In the genomic region with DNA sequence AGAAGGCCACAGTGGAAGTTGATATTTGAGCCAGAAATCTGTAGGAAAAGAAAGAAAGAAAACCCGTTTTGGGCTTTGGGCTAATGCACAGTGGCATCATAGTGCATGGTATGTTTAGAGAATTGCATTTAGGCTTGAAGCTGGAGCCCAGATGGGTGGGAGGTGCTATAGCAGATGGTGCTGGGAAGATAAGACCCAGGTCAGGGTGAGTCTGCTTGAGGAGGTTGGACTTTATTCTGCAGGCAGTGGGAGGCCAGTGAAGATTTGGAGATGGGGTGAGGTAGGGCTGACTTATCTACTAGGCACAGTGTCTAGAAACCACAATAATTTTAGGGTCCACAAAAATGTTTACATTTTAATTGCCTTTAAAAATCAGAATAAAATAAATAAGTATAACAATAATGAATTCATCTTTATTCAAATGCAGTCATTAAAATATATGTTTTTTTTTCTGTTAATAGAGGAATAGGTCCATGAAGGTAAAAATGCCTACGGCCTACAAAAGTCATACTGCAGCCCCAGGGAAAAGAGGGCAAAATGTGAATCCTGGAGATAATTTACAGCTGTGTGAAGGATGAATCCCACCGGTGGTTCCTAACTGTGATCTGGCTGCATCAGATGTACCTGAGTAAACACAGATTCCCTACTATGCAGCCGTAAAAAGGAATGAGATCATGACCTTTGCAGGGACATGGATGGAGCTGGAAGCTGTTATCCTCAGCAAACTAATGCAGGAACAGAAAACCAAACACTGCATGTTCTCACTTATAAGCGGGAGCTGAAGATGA, we compare ENCODE assay signal across 2 cellular contexts.
TF ChIP-seq lines count a peak whose summit lies in the region.

No MANE protein-coding gene starts in this region.

TF ChIP-seq in SK-N-SH, 30 proteins besides CTCF, POLR2A, EP300 and RAD21:
- TF ChIP-seq GATA2 (CRISPR knock-in tag; IDR thresholded peaks at IDR 0.05) = peak; percentile 82
- TF ChIP-seq, protein P1, sequence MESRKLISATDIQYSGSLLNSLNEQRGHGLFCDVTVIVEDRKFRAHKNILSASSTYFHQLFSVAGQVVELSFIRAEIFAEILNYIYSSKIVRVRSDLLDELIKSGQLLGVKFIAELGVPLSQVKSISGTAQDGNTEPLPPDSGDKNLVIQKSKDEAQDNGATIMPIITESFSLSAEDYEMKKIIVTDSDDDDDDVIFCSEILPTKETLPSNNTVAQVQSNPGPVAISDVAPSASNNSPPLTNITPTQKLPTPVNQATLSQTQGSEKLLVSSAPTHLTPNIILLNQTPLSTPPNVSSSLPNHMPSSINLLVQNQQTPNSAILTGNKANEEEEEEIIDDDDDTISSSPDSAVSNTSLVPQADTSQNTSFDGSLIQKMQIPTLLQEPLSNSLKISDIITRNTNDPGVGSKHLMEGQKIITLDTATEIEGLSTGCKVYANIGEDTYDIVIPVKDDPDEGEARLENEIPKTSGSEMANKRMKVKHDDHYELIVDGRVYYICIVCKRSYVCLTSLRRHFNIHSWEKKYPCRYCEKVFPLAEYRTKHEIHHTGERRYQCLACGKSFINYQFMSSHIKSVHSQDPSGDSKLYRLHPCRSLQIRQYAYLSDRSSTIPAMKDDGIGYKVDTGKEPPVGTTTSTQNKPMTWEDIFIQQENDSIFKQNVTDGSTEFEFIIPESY (IDR thresholded peaks at IDR 0.05; ENCODE audit: borderline replicate concordance, low read depth) = no peak

TF ChIP-seq in SK-N-SH treated with all-trans-retinoic acid at 6 μM for 48 hours, 23 proteins besides CTCF, POLR2A, EP300 and RAD21:
- no peak for TF ChIP-seq PPARA (CRISPR knock-in tag; IDR thresholded peaks at IDR 0.05; ENCODE audit: borderline replicate concordance)
- TF ChIP-seq OSR1 (CRISPR knock-in tag; IDR thresholded peaks at IDR 0.05) = no peak
- no peak for TF ChIP-seq ARNTL (CRISPR knock-in tag; IDR thresholded peaks at IDR 0.05; ENCODE audit: borderline replicate concordance, low read depth)
- TF ChIP-seq ZC3H10 (CRISPR knock-in tag; IDR thresholded peaks at IDR 0.05) = no peak
- TF ChIP-seq TCF4 (CRISPR knock-in tag; IDR thresholded peaks at IDR 0.05; ENCODE audit: borderline replicate concordance) = no peak
